Comparison of ENCODE assay signal across 31 cellular contexts in genomic region chr17:9223531-9223930, GRCh38.
"Had no signal": no experiment of that assay in that cellular context is flagged by ENCODE, and none has a peak within 500 bp of the region (broad histone marks: within the 10 kb centered on the region; RNA-seq: fewer than 3 reads in every experiment).

No MANE protein-coding gene starts in this region.

- H3K27ac ChIP-seq: ascending aorta, cardiac muscle cell, PC-9, RWPE1, WERI-Rb-1 had no signal

- H3K4me3 ChIP-seq: ascending aorta, cardiac muscle cell, PC-9 had no signal

- H3K4me2 ChIP-seq: PC-9 had no signal

- H3K36me3 ChIP-seq: ascending aorta, cardiac muscle cell, WERI-Rb-1 had no signal

- H3K9me3 ChIP-seq: ascending aorta had no signal

- DNase-seq: activated CD4-positive, alpha-beta memory T cell treated with anti-CD3 and anti-CD28 coated beads, Interleukin-2, amount 10 ng/mL, durations not matched to agents 7 days and 5 days; activated CD4-positive, alpha-beta T cell treated with anti-CD3 and anti-CD28 coated beads for 1 hour; activated CD4-positive, alpha-beta T cell treated with anti-CD3 and anti-CD28 coated beads for 48 hours; activated CD4-positive, CD25-positive, alpha-beta regulatory T cell; activated CD8-positive, alpha-beta memory T cell treated with anti-CD3 and anti-CD28 coated beads for 24 hours; activated CD8-positive, alpha-beta memory T cell treated with anti-CD3 and anti-CD28 coated beads, Interleukin-2, amount 10 ng/mL, durations not matched to agents 7 days and 5 days; activated gamma-delta T cell; activated naive CD4-positive, alpha-beta T cell treated with Interleukin-2 at 50 U/mL for 16 hours; activated naive CD8-positive, alpha-beta T cell treated with anti-CD3 and anti-CD28 coated beads, Interleukin-2, amount 10 ng/mL, durations not matched to agents 7 days and 5 days; activated T-cell treated with anti-CD3 and anti-CD28 coated beads, Interleukin-2, amount 50 U/mL, for 24 hours; amygdala; KG1; MM.1S; MV-4-11; NCI-H1092; NCI-H1436 treated with DMSO at 0.1 percent for 48 hours; NCI-H187; NCI-H2029 treated with DMSO at 0.1 percent for 48 hours; NCI-H2107; NCI-H2171; NCI-H510A; NCI-H526; NCI-H748 treated with DMSO at 0.1 percent for 48 hours; NK-92 treated with Interleukin-12 subunit alpha and Interleukin-12 subunit beta, amount 100 ng/mL, for 24 hours; PC-9; T1000; WERI-Rb-1 had no signal

- ATAC-seq: activated CD8-positive, alpha-beta memory T cell treated with anti-CD3 and anti-CD28 coated beads, Interleukin-2, amount 10 ng/mL, durations not matched to agents 7 days and 5 days; Right ventricle myocardium inferior had no signal

- H2AFZ ChIP-seq: PC-9 had no signal

- H3K27me3 ChIP-seq: ascending aorta had no signal
